In genomic region chr14:68688872-68689371, GRCh38 we compare ENCODE assay signal across 9 cellular contexts.
A peak's percentile ranks its signal among the peaks of the same experiment; 100 is the strongest.
DNase-seq lines count a peak whose midpoint lies in the region; ATAC-seq, FAIRE-seq and TF ChIP-seq lines count a peak whose summit lies in the region.
"Had no signal": no experiment of that assay in that cellular context is flagged by ENCODE, and none has a peak within 500 bp of the region (broad histone marks: within the 10 kb centered on the region; RNA-seq: fewer than 3 reads in every experiment).

No MANE protein-coding gene starts in this region.

- 39% methylated on average over 9 of the region's 9 CpGs for WGBS in GM12878 (ENCODE audit: insufficient coverage, insufficient replicate concordance, low lambda C conversion rate, missing lambda C conversion rate)

- H3K27me3 Mint-ChIP-seq in nephron (ENCODE audit: low read depth) = peaks cover 6% of the 10 kb centered on the region

- peak overlapping the region; percentile 99 for H3K27ac Mint-ChIP-seq in nephron

- TF ChIP-seq CTCF in BE2C (IDR thresholded peaks at IDR 0.05; ENCODE audit: low read depth, low read length) (0 out of 2 replicates have a peak, but pooled peaks have one; percentile 2), HFF-Myc (IDR thresholded peaks at IDR 0.05; ENCODE audit: low read depth, low read length, missing control alignments) (peak; percentile 18), GM12878 (IDR thresholded peaks at IDR 0.05 in 2 of 3, conservative IDR thresholded peaks at IDR 0.05 in 1 of 3; ENCODE audit: control insufficient read depth in 2 of 3, extremely low read depth in 1 of 3, insufficient read depth in 1 of 3, low read depth in 3 of 3, low read length in 3 of 3) (no peak; a peak in 1 of 6 replicates), nephron (IDR thresholded peaks at IDR 0.05; ENCODE audit: unreplicated experiment in 3 of 3) (no peak), MM.1S (IDR thresholded peaks at IDR 0.05; ENCODE audit: low read length) (no peak)

- no peak overlapping the region for H2AFZ ChIP-seq in GM12878 (ENCODE audit: control insufficient read depth, low read depth, low read length)
- H2AFZ ChIP-seq in MM.1S (ENCODE audit: low read length) = no peak overlapping the region

- no peaks in the 10 kb centered on the region for H3K27me3 ChIP-seq in BE2C
- H3K27me3 ChIP-seq in GM12878 (replicated peaks in 1 of 2; ENCODE audit: control insufficient read depth in 2 of 2, insufficient read depth in 2 of 2, low read length in 1 of 2) = no peaks in the 10 kb centered on the region
- no peaks in the 10 kb centered on the region for H3K27me3 ChIP-seq in MM.1S (replicated peaks; ENCODE audit: insufficient read depth, low read length)

- H3K4me2 ChIP-seq in GM12878 (ENCODE audit: control insufficient read depth, insufficient read depth) = peak overlapping the region; percentile 33
- no peak overlapping the region for H3K4me2 ChIP-seq in MM.1S (ENCODE audit: low read depth, low read length)

- no peaks in the 10 kb centered on the region for H3K79me2 ChIP-seq in GM12878 (ENCODE audit: control insufficient read depth, insufficient read depth, low read length)
- no peaks in the 10 kb centered on the region for H3K79me2 ChIP-seq in MM.1S (ENCODE audit: low read length)

- H3K36me3 Mint-ChIP-seq in nephron (ENCODE audit: low read depth) = no peaks in the 10 kb centered on the region

- no peak for TF ChIP-seq EP300 in GM12878 (IDR thresholded peaks at IDR 0.05; ENCODE audit: borderline replicate concordance in 1 of 2, control insufficient read depth in 1 of 2, low read depth in 2 of 2, low read length in 2 of 2)

- intact Hi-C loops in GM12878 (cut with micrococcal nuclease; ENCODE audit: unreplicated experiment) = loop anchor here (10.0 kb wide), 2 partner anchors 174 to 404 kb away; no protein-coding TSS in a partner anchor

- H3K9me3 ChIP-seq in BE2C (no peaks in the 10 kb centered on the region), GM12878 (replicated peaks; ENCODE audit: control insufficient read depth, insufficient read depth, low read length) (no peaks in the 10 kb centered on the region), MM.1S (replicated peaks; ENCODE audit: insufficient read depth, low read length) (no peaks in the 10 kb centered on the region)

- H3K9me3 Mint-ChIP-seq in nephron = no peaks in the 10 kb centered on the region

- no peak overlapping the region for H3K4me3 ChIP-seq in BE2C (ENCODE audit: low read depth, low read length)
- no peak overlapping the region for H3K4me3 ChIP-seq in HFF-Myc (replicated peaks; ENCODE audit: low read depth, low read length)
- no peak overlapping the region for H3K4me3 ChIP-seq in GM12878
- H3K4me3 ChIP-seq in MM.1S (ENCODE audit: low read length) = no peak overlapping the region

- no peaks in the 10 kb centered on the region for H3K36me3 ChIP-seq in BE2C
- H3K36me3 ChIP-seq in GM12878 (ENCODE audit: control insufficient read depth in 2 of 2, insufficient read depth in 2 of 2, low read length in 1 of 2) = no peaks in the 10 kb centered on the region
- H3K36me3 ChIP-seq in MM.1S (replicated peaks; ENCODE audit: insufficient read depth, low read length) = no peaks in the 10 kb centered on the region

- H3K9ac ChIP-seq in GM12878 (ENCODE audit: control insufficient read depth, insufficient read depth, low read length) (no peak overlapping the region), MM.1S (ENCODE audit: low read length) (no peak overlapping the region)

- CTCF ChIA-PET in GM12878 (lab: Yijun Ruan, JAX) = interaction anchor here (0.6 to 1.0 kb wide), 3 partner anchors 25 to 437 kb away, joined by 3 read pairs; no protein-coding TSS in a partner anchor

- BruUV-seq in GM12878 (replicated peaks; lab: Mats Ljungman, UMichigan) = no TSS peak

- no peaks in the 10 kb centered on the region for H3K9me2 ChIP-seq in MM.1S (replicated peaks; ENCODE audit: insufficient read depth, low read length)

- DNase-seq in BE2C (peak; percentile 27), HFF-Myc (ENCODE audit: extremely low read depth, low read depth) (peak; percentile 78), GM12878 (ENCODE audit: low read depth, low spot score) (no peak), MM.1S (no peak), kidney glomerular epithelial cell (lab: John Stamatoyannopoulos, UW) (no peak)
- DNase-seq: NCI-H345 had no signal

- RAD21 ChIA-PET in GM12878 (lab: Charles Lee; ENCODE audit: unreplicated experiment) = no interaction called here

- in situ Hi-C loops in GM12878 (cut with MboI) = loop anchor here (10.0 kb wide), 1 partner anchor 434 kb away; no protein-coding TSS in a partner anchor

- TF ChIP-seq RAD21 in GM12878 (IDR thresholded peaks at IDR 0.05; ENCODE audit: insufficient read depth, low read depth, low read length) = peak; percentile 33; the same call in 1 of the 2 replicates

- H4K20me1 ChIP-seq in GM12878 (ENCODE audit: control insufficient read depth, insufficient read depth) (no peaks in the 10 kb centered on the region), MM.1S (ENCODE audit: insufficient read depth, low read length) (no peaks in the 10 kb centered on the region)

- H3F3A ChIP-seq in MM.1S (ENCODE audit: insufficient read depth, low read length) = peaks cover 12% of the 10 kb centered on the region

- POLR2A ChIA-PET in GM12878 (lab: Charles Lee) = no interaction called here

- H3K4me1 Mint-ChIP-seq in nephron = peaks cover 100% of the 10 kb centered on the region

- no peak for ATAC-seq in GM12878
- ATAC-seq in HG02981 (IDR thresholded peaks at IDR 0.05; ENCODE audit: unreplicated experiment) = no peak
- ATAC-seq in HG03039 (IDR thresholded peaks at IDR 0.05; ENCODE audit: unreplicated experiment) = no peak

- H3K4me1 ChIP-seq in BE2C (no peaks in the 10 kb centered on the region), GM12878 (ENCODE audit: control insufficient read depth, insufficient read depth, low read length) (peaks cover 34% of the 10 kb centered on the region), MM.1S (ENCODE audit: low read length) (peaks cover 22% of the 10 kb centered on the region)

- FAIRE-seq in GM12878 (lab: Jason Lieb, UNC) = no peak

- H3K27ac ChIP-seq in GM12878 (ENCODE audit: control insufficient read depth, insufficient read depth) = no peak overlapping the region
- no peak overlapping the region for H3K27ac ChIP-seq in MM.1S (ENCODE audit: low read length)

- SMC1A ChIA-PET in GM12878 (lab: Charles Lee; ENCODE audit: uncharacterized antibody, unreplicated experiment) = interaction anchor here (1.3 to 1.6 kb wide), 2 partner anchors 53 to 98 kb away, joined by 3 to 4 read pairs; no protein-coding TSS in a partner anchor

- peak overlapping the region; percentile 3 to 66 (median 25) for H3K4me3 Mint-ChIP-seq in nephron

- TF ChIP-seq POLR2A in GM12878 (IDR thresholded peaks at IDR 0.05; ENCODE audit: low read depth, low read length) = no peak

TF ChIP-seq in GM12878, 131 proteins besides CTCF, POLR2A, EP300 and RAD21:
- TF ChIP-seq NR2C2 (IDR thresholded peaks at IDR 0.05; ENCODE audit: borderline replicate concordance, control insufficient read depth, insufficient read length, low read depth) (no peak), BACH1 (IDR thresholded peaks at IDR 0.05; ENCODE audit: borderline replicate concordance) (no peak), SRF (IDR thresholded peaks at IDR 0.05; ENCODE audit: low read depth in 2 of 2, low read length in 2 of 2) (no peak), YY1 (IDR thresholded peaks at IDR 0.05; ENCODE audit: low read depth, low read length) (no peak), DPF2 (IDR thresholded peaks at IDR 0.05) (no peak), RFX5 (IDR thresholded peaks at IDR 0.05; ENCODE audit: low read depth, low read length) (no peak), FOXM1 (IDR thresholded peaks at IDR 0.05; ENCODE audit: low read depth, low read length) (no peak), HDAC2 (IDR thresholded peaks at IDR 0.05) (no peak), TCF12 (IDR thresholded peaks at IDR 0.05; ENCODE audit: low read depth, low read length) (no peak)

Comparison
In these comparisons a context has a peak if more than half of its experiments do, and no peak if none do; other contexts are left out.
1. DNase-seq: peak in BE2C (single experiment) and HFF-Myc (single experiment); none in GM12878 (single experiment), MM.1S (single experiment) and kidney glomerular epithelial cell (single experiment).
2. CTCF ChIP-seq: peak in BE2C (single experiment) and HFF-Myc (single experiment); none in GM12878 (0 of 3), nephron (0 of 3) and MM.1S (single experiment).